28 cellular contexts compared by ENCODE assay signal in the genomic region with DNA sequence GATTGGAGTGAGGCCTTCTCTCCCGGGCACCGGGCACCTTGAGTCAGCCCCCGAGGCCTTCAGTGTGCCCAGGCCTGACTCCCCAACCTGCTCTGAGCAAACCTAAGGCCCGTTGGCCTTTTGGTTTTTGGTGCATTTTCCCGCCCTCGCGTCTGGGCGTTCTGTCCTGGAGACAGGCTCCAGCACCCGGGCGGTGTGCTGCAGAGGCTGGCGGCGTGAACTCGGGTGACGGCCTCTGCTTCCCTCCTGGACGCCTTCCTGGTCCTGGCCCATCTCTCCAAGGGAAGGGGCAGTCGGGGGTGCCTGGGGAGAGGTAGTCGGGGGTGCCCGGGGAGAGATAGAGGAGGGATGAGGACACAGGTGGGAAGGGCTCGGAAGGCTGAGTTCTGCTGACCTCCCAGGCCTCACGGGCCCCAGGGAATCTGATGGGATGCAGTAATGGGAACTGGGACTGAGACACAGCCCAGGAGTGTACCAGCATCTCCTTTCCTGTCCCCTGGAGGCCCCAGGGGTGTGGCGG.
"Had no signal": no experiment of that assay in that cellular context is flagged by ENCODE, and none has a peak within 500 bp of the region (broad histone marks: within the 10 kb centered on the region; RNA-seq: fewer than 3 reads in every experiment).

No MANE protein-coding gene starts in this region.

- H3K4me3 ChIP-seq: ascending aorta, body of pancreas, K562 had no signal

- H3K27me3 ChIP-seq: ascending aorta, body of pancreas had no signal

- H3K36me3 Mint-ChIP-seq: activated naive CD4-positive, alpha-beta T cell treated with anti-CD3 and anti-CD28 coated beads, Interleukin-2, amount 50 U/mL, for 72 hours; WTC11 had no signal

- H3K9me3 ChIP-seq: ascending aorta, body of pancreas had no signal

- H3K4me1 Mint-ChIP-seq: activated naive CD8-positive, alpha-beta T cell treated with anti-CD3 and anti-CD28 coated beads, Interleukin-2, amount 50 U/mL, for 24 hours had no signal

- H3K27ac ChIP-seq: ascending aorta, body of pancreas had no signal

- H3K36me3 ChIP-seq: ascending aorta had no signal

- DNase-seq: activated CD4-positive, alpha-beta T cell treated with anti-CD3 and anti-CD28 coated beads for 48 hours; activated CD4-positive, alpha-beta T cell treated with anti-CD3 and anti-CD28 coated beads, Interleukin-2, amount 50 U/mL, for 4 hours; activated CD4-positive, CD25-positive, alpha-beta regulatory T cell treated with anti-CD3 and anti-CD28 coated beads, Interleukin-2, amount 50 U/mL, for 72 hours; activated CD8-positive, alpha-beta memory T cell treated with anti-CD3 and anti-CD28 coated beads, Interleukin-2, amount 50 U/mL, for 48 hours; activated CD8-positive, alpha-beta T cell treated with anti-CD3 and anti-CD28 coated beads, Interleukin-2, amount 10 ng/mL, durations not matched to agents 7 days and 5 days; activated naive CD8-positive, alpha-beta T cell treated with anti-CD3 and anti-CD28 coated beads, Interleukin-2, amount 50 U/mL, for 24 hours; activated T-cell treated with anti-CD3 and anti-CD28 coated beads, Interleukin-2, amount 50 U/mL, for 1 hour; amniotic stem cell; body of pancreas; Karpas-422; MM.1S; NCI-H1105; NCI-H1436 treated with DMSO at 0.1 percent for 48 hours; NCI-H187; NCI-H2171 treated with DMSO at 0.1 percent for 48 hours; NCI-H226; NCI-H526; NCI-H774; OCI-M1; RPMI8226; SHP77 treated with DMSO at 0.1 percent for 48 hours; T-helper 17 cell; T-helper 9 cell had no signal

- H3K27me3 Mint-ChIP-seq: activated naive CD8-positive, alpha-beta T cell treated with anti-CD3 and anti-CD28 coated beads, Interleukin-2, amount 50 U/mL, for 24 hours had no signal

- H3K4me3 Mint-ChIP-seq: activated CD8-positive, alpha-beta T cell treated with anti-CD3 and anti-CD28 coated beads, Interleukin-2, amount 10 ng/mL, durations not matched to agents 7 days and 5 days; activated naive CD8-positive, alpha-beta T cell treated with anti-CD3 and anti-CD28 coated beads, Interleukin-2, amount 50 U/mL, for 24 hours; T-helper 17 cell; WTC11 had no signal

- H3K9me3 Mint-ChIP-seq: activated naive CD4-positive, alpha-beta T cell treated with anti-CD3 and anti-CD28 coated beads, Interleukin-2, amount 50 U/mL, for 72 hours; activated naive CD8-positive, alpha-beta T cell treated with anti-CD3 and anti-CD28 coated beads, Interleukin-2, amount 50 U/mL, for 24 hours; WTC11 had no signal

- ATAC-seq: activated CD8-positive, alpha-beta T cell treated with anti-CD3 and anti-CD28 coated beads, Interleukin-2, amount 10 ng/mL, durations not matched to agents 7 days and 5 days; activated naive CD4-positive, alpha-beta T cell treated with anti-CD3 and anti-CD28 coated beads, Interleukin-2, amount 50 U/mL, for 72 hours; activated naive CD8-positive, alpha-beta T cell treated with anti-CD3 and anti-CD28 coated beads, Interleukin-2, amount 50 U/mL, for 24 hours; body of pancreas; K562; Panc1; T-helper 17 cell; WTC11 had no signal

- H3K27ac Mint-ChIP-seq: activated CD8-positive, alpha-beta T cell treated with anti-CD3 and anti-CD28 coated beads, Interleukin-2, amount 10 ng/mL, durations not matched to agents 7 days and 5 days; activated naive CD4-positive, alpha-beta T cell treated with anti-CD3 and anti-CD28 coated beads, Interleukin-2, amount 50 U/mL, for 72 hours; activated naive CD8-positive, alpha-beta T cell treated with anti-CD3 and anti-CD28 coated beads, Interleukin-2, amount 50 U/mL, for 24 hours; T-helper 17 cell; WTC11 had no signal

- H3K4me1 ChIP-seq: ascending aorta, body of pancreas had no signal
